1 cellular context compared by ENCODE assay signal in the genomic region with DNA sequence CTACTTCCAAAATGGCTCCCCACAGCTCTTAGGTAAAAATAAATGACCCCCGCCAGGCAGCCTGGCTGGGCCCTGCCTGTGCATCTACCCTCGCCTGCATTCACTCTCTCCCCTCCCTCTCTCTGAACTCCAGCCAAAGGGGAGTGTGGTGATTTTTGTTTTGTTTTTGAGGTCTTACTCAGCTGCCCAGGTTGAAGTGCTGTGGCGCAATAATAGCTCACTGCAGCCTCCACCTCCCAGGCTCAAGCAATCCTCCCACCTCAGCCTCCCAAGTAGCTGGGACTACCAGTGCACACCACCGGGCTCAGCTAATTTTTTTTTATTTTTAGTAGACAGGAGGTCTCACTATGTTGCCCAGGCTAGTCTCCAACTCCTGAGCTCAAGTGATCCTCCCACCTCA.
TF ChIP-seq lines count a peak whose summit lies in the region.

No MANE protein-coding gene starts in this region.

TF ChIP-seq in IMR-90, 13 proteins besides CTCF, POLR2A, EP300 and RAD21:
- TF ChIP-seq RFX5 (IDR thresholded peaks at IDR 0.05; ENCODE audit: low read depth, low read length): no peak
- TF ChIP-seq CEBPB (IDR thresholded peaks at IDR 0.05; ENCODE audit: low read depth, low read length): peak; percentile 68
